Comparison of ENCODE assay signal across 9 cellular contexts in the genomic region with DNA sequence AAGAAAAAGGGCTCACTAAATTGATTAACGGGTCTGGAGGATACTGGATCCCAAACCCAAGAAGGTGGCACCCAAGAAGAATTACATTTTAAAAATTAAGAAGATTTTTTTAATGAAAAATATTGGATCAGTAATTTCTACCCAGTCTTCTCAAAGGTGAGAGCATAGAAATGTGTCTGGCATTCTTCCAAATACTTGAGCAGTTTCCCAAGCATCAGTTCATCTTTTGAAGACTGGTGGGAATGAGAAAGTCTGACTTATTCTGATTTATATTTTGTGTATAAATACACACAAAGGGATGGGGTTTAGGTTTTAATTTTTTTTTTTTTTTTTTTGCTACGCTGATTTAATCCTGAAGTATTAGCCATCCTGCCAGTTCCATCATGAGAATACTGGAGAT. TPM values are rescaled to one million over a fixed set of nuclear protein-coding genes. Genes with fewer than 3 reads are reported as not detected.
DNase-seq lines count a peak whose midpoint lies in the region; ATAC-seq, FAIRE-seq and TF ChIP-seq lines count a peak whose summit lies in the region.
"Had no signal": no experiment of that assay in that cellular context is flagged by ENCODE, and none has a peak within 500 bp of the region (broad histone marks: within the 10 kb centered on the region; RNA-seq: fewer than 3 reads in every experiment).

No MANE protein-coding gene starts in this region.

- peak overlapping the region; percentile 81 for H3K4me2 ChIP-seq in OCI-LY1 (ENCODE audit: low read length)
- H3K4me2 ChIP-seq in osteoblast (ENCODE audit: insufficient read depth, low read length): peak overlapping the region; percentile 93

- H3K9ac ChIP-seq in OCI-LY1 (ENCODE audit: low read length): peak overlapping the region; percentile 100

- H3K9me3 ChIP-seq in OCI-LY1 (ENCODE audit: low read length): no peaks in the 10 kb centered on the region
- H3K9me3 ChIP-seq in ectodermal cell (ENCODE audit: control insufficient read depth, low read length): no peaks in the 10 kb centered on the region
- no peaks in the 10 kb centered on the region for H3K9me3 ChIP-seq in osteoblast (ENCODE audit: low read depth, low read length)
- H3K9me3 ChIP-seq in gastroesophageal sphincter: no peaks in the 10 kb centered on the region
- no peaks in the 10 kb centered on the region for H3K9me3 ChIP-seq in pancreas

- ATAC-seq in HG03469 (IDR thresholded peaks at IDR 0.05; ENCODE audit: unreplicated experiment) (no peak), gastroesophageal sphincter (no peak), pancreas (no peak), GM21360 (IDR thresholded peaks at IDR 0.05; ENCODE audit: unreplicated experiment) (no peak)
- ATAC-seq: sciatic nerve had no signal

- no peaks in the 10 kb centered on the region for H3K27me3 ChIP-seq in OCI-LY1 (ENCODE audit: insufficient read depth, low read length)
- no peaks in the 10 kb centered on the region for H3K27me3 ChIP-seq in ectodermal cell (ENCODE audit: control insufficient read depth, insufficient read depth, low read length, poor library complexity, severe bottlenecking)
- no peaks in the 10 kb centered on the region for H3K27me3 ChIP-seq in osteoblast (ENCODE audit: insufficient read depth, low read length)
- H3K27me3 ChIP-seq in gastroesophageal sphincter: no peaks in the 10 kb centered on the region
- no peaks in the 10 kb centered on the region for H3K27me3 ChIP-seq in pancreas

- H3K4me1 ChIP-seq in OCI-LY1 (ENCODE audit: insufficient read depth, low read length, severe bottlenecking) (peaks cover 38% of the 10 kb centered on the region), ectodermal cell (ENCODE audit: control insufficient read depth, insufficient read depth, low read length) (peaks cover 5% of the 10 kb centered on the region), osteoblast (ENCODE audit: insufficient read depth, low read length) (peaks cover 31% of the 10 kb centered on the region), gastroesophageal sphincter (peaks cover 0 to 48% (median 13%) of the 10 kb centered on the region in 3 donors), pancreas (peaks cover 16 to 30% (median 25%) of the 10 kb centered on the region in 3 donors)

- FAIRE-seq in pancreas (lab: Jason Lieb, UNC): no peak

- 71 to 100% methylated on average over 1 to 2 of the region's 2 CpGs for WGBS in ectodermal cell, 2 experiments
- 60 to 69% methylated on average over 2 of the region's 2 CpGs for WGBS in gastroesophageal sphincter (ENCODE audit: low coverage in 1 of 2), 2 donors
- WGBS in pancreas, 2 donors: 77% methylated on average over 2 of the region's 2 CpGs

- 0 out of 2 replicates have a peak, but pooled peaks cover 3% of the 10 kb centered on the region for H3F3A ChIP-seq in OCI-LY1 (ENCODE audit: insufficient read depth, low read length)

- H3K36me3 ChIP-seq in OCI-LY1 (ENCODE audit: insufficient read depth, low read length): peaks cover 55% of the 10 kb centered on the region
- H3K36me3 ChIP-seq in ectodermal cell (ENCODE audit: control insufficient read depth, insufficient read depth, low read length): peaks cover 9% of the 10 kb centered on the region
- peaks cover 4% of the 10 kb centered on the region for H3K36me3 ChIP-seq in osteoblast (ENCODE audit: insufficient read depth, low read length)
- H3K36me3 ChIP-seq in gastroesophageal sphincter: peaks cover 0 to 16% of the 10 kb centered on the region in 2 donors
- H3K36me3 ChIP-seq in pancreas: no peaks in the 10 kb centered on the region

- no peak overlapping the region for H2AFZ ChIP-seq in OCI-LY1 (ENCODE audit: low read length)
- peak overlapping the region; percentile 31 for H2AFZ ChIP-seq in osteoblast (ENCODE audit: low read length)

- no peak for TF ChIP-seq POLR2A in gastroesophageal sphincter (IDR thresholded peaks at IDR 0.05)

- intact Hi-C loops in pancreas (cut with DNase I): no loop called here

- H3K4me3 ChIP-seq in GM08714 (ENCODE audit: low read length) (peak overlapping the region; percentile 87), OCI-LY1 (ENCODE audit: low read depth, low read length, poor library complexity, severe bottlenecking) (peak overlapping the region; percentile 98), ectodermal cell (ENCODE audit: insufficient read depth, low read depth, low read length) (peak overlapping the region; percentile 98), osteoblast (ENCODE audit: insufficient read depth, low read length) (peak overlapping the region; percentile 84), gastroesophageal sphincter (no peak overlapping the region), pancreas (peak overlapping the region in 1 of 4 donors; percentile 80)

- no peak for TF ChIP-seq EP300 in gastroesophageal sphincter (IDR thresholded peaks at IDR 0.05)

- peaks cover 71% of the 10 kb centered on the region for H3K79me2 ChIP-seq in OCI-LY1 (ENCODE audit: insufficient read depth, low read length)
- H3K79me2 ChIP-seq in osteoblast (ENCODE audit: insufficient read depth, low read length): peaks cover 70% of the 10 kb centered on the region

- H3K9me2 ChIP-seq in OCI-LY1 (ENCODE audit: low read depth, low read length): no peaks in the 10 kb centered on the region

- H4K20me1 ChIP-seq in OCI-LY1 (ENCODE audit: insufficient read depth, low read length): no peaks in the 10 kb centered on the region
- H4K20me1 ChIP-seq in osteoblast (ENCODE audit: insufficient read depth, low read length): peaks cover 5% of the 10 kb centered on the region

- TF ChIP-seq CTCF in OCI-LY1 (IDR thresholded peaks at IDR 0.05; ENCODE audit: low read length): no peak
- no peak for TF ChIP-seq CTCF in osteoblast (IDR thresholded peaks at IDR 0.05; ENCODE audit: extremely low read depth, low read depth, low read length)
- no peak for TF ChIP-seq CTCF in gastroesophageal sphincter (IDR thresholded peaks at IDR 0.05)
- TF ChIP-seq CTCF in pancreas (IDR thresholded peaks at IDR 0.05): no peak

- H3K27ac ChIP-seq in OCI-LY1 (ENCODE audit: low read depth, low read length, poor library complexity, severe bottlenecking) (peak overlapping the region; percentile 98), ectodermal cell (ENCODE audit: insufficient read depth, low read depth, low read length, poor library complexity, severe bottlenecking) (no peak overlapping the region), osteoblast (ENCODE audit: low read depth, low read length) (peak overlapping the region; percentile 99), gastroesophageal sphincter (peak overlapping the region in 2 of 4 donors; percentile 2 to 98), pancreas (no peak overlapping the region)

- no peak for DNase-seq in osteoblast (ENCODE audit: insufficient read length, low spot score, missing footprints)
- no peak for DNase-seq in pancreas

RNA-seq across cellular contexts. Expression of a gene that starts 3.3 kb away (rescaled TPM):
- polyA plus RNA-seq in ectodermal cell (2013, experiment 1 of 4): 57.5 TPM
- polyA plus RNA-seq in ectodermal cell (2013, experiment 2 of 4): 51.5 TPM
- polyA plus RNA-seq in ectodermal cell (2013, experiment 3 of 4): 46.2 TPM
- polyA plus RNA-seq in ectodermal cell (2013, experiment 4 of 4): 39.1 TPM
- total RNA-seq in osteoblast (8.3 and 13.6 TPM in 2 replicates), gastroesophageal sphincter (10 to 100 TPM in 2 of 4 donors, 1 to 10 TPM in 2; 6.3 to 13.5 (median 9.9) TPM), pancreas (1 to 10 TPM; 4.0 to 7.4 (median 6.1) TPM)
- polyA plus RNA-seq in pancreas: 1 to 10 TPM; 6.1 to 7.6 TPM

RNA-seq across cellular contexts. Expression of a gene that starts 3.5 kb away (rescaled TPM):
- 165 TPM for polyA plus RNA-seq in ectodermal cell (2013, experiment 1 of 4)
- 165 TPM for polyA plus RNA-seq in ectodermal cell (2013, experiment 2 of 4)
- polyA plus RNA-seq in ectodermal cell (2013, experiment 3 of 4): 156 TPM
- 159 TPM for polyA plus RNA-seq in ectodermal cell (2013, experiment 4 of 4)
- total RNA-seq in osteoblast (89.9 and 93.7 TPM in 2 replicates), gastroesophageal sphincter (10 to 100 TPM; 47.5 to 90.9 (median 70.2) TPM), pancreas (10 to 100 TPM; 20.5 to 35.7 (median 27.2) TPM)
- polyA plus RNA-seq in pancreas: 10 to 100 TPM; 34.2 to 38.4 TPM

Comparison
In these comparisons a context has a peak if more than half of its experiments do, and no peak if none do; other contexts are left out.
1. H3K4me3 ChIP-seq: peak in GM08714 (single experiment), OCI-LY1 (single experiment), ectodermal cell (single experiment) and osteoblast (single experiment); none in gastroesophageal sphincter (0 of 2).
2. H3K27ac ChIP-seq: peak in OCI-LY1 (single experiment) and osteoblast (single experiment); none in ectodermal cell (single experiment) and pancreas (0 of 4).